Comparison of ENCODE assay signal across 20 cellular contexts in genomic region chr7:90755041-90755440, GRCh38.
DNase-seq lines count a peak whose midpoint lies in the region; ATAC-seq and TF ChIP-seq lines count a peak whose summit lies in the region.
"Had no signal": no experiment of that assay in that cellular context is flagged by ENCODE, and none has a peak within 500 bp of the region (broad histone marks: within the 10 kb centered on the region; RNA-seq: fewer than 3 reads in every experiment).

No MANE protein-coding gene starts in this region.

- no peaks in the 10 kb centered on the region for H3K27me3 ChIP-seq in DOHH2 (ENCODE audit: control insufficient read depth, low read length)
- no peaks in the 10 kb centered on the region for H3K27me3 ChIP-seq in OCI-LY1 (ENCODE audit: insufficient read depth, low read length)

- H4K20me1 ChIP-seq in DOHH2 (ENCODE audit: control insufficient read depth, insufficient read depth, low read depth, low read length) (no peaks in the 10 kb centered on the region), OCI-LY1 (ENCODE audit: insufficient read depth, low read length) (no peaks in the 10 kb centered on the region)

- H3K36me3 Mint-ChIP-seq in activated B cell treated with CpG ODN at 0.5 μM for 24 hours (ENCODE audit: low read depth) = peaks cover 45% of the 10 kb centered on the region
- no peaks in the 10 kb centered on the region for H3K36me3 Mint-ChIP-seq in activated CD4-positive, alpha-beta T cell treated with anti-CD3 and anti-CD28 coated beads, Interleukin-2, amount 10 ng/mL, durations not matched to agents 7 days and 5 days (ENCODE audit: low read depth)
- H3K36me3 Mint-ChIP-seq: CD4-positive, alpha-beta memory T cell had no signal

- no peak overlapping the region for H2AFZ ChIP-seq in OCI-LY1 (ENCODE audit: low read length)
- H2AFZ ChIP-seq: GM23338 had no signal

- H3K4me1 Mint-ChIP-seq in activated B cell treated with CpG ODN at 0.5 μM for 24 hours = peaks cover 84% of the 10 kb centered on the region
- H3K4me1 Mint-ChIP-seq in activated CD4-positive, alpha-beta T cell treated with anti-CD3 and anti-CD28 coated beads, Interleukin-2, amount 10 ng/mL, durations not matched to agents 7 days and 5 days = no peaks in the 10 kb centered on the region
- H3K4me1 Mint-ChIP-seq: CD4-positive, alpha-beta memory T cell had no signal

- H3K4me3 Mint-ChIP-seq in activated B cell treated with CpG ODN at 0.5 μM for 24 hours = no peak overlapping the region
- no peak overlapping the region for H3K4me3 Mint-ChIP-seq in activated CD4-positive, alpha-beta T cell treated with anti-CD3 and anti-CD28 coated beads, Interleukin-2, amount 10 ng/mL, durations not matched to agents 7 days and 5 days
- H3K4me3 Mint-ChIP-seq: CD4-positive, alpha-beta memory T cell; GM23338; H9 had no signal

- TF ChIP-seq CTCF in DOHH2 (IDR thresholded peaks at IDR 0.05; ENCODE audit: low read depth, low read length, poor library complexity, severe bottlenecking) = no peak
- TF ChIP-seq CTCF in OCI-LY1 (IDR thresholded peaks at IDR 0.05; ENCODE audit: low read length) = no peak
- TF ChIP-seq CTCF in activated B cell treated with CpG ODN at 0.5 μM for 24 hours (IDR thresholded peaks at IDR 0.05) = no peak

- H3K4me2 ChIP-seq in DOHH2 (ENCODE audit: low read length) = peak overlapping the region; percentile 71
- H3K4me2 ChIP-seq in OCI-LY1 (ENCODE audit: low read length) = no peak overlapping the region; the same call in 1 of the 2 replicates
- H3K4me2 ChIP-seq: GM23338 had no signal

- H3K79me2 ChIP-seq in DOHH2 (ENCODE audit: control insufficient read depth, low read length) = peaks cover 97% of the 10 kb centered on the region
- peaks cover 21% of the 10 kb centered on the region for H3K79me2 ChIP-seq in OCI-LY1 (ENCODE audit: insufficient read depth, low read length)

- H3F3A ChIP-seq in DOHH2 (ENCODE audit: control insufficient read depth, insufficient read depth) = peaks cover 42% of the 10 kb centered on the region
- H3F3A ChIP-seq in OCI-LY1 (ENCODE audit: insufficient read depth, low read length) = no peaks in the 10 kb centered on the region

- H3K9me3 ChIP-seq in DOHH2 (ENCODE audit: control insufficient read depth, insufficient read depth, low read length) (peaks cover 3% of the 10 kb centered on the region; the same call in 1 of the 2 replicates), OCI-LY1 (ENCODE audit: low read length) (peaks cover 7% of the 10 kb centered on the region; the same call in 1 of the 2 replicates)

- peaks cover 3% of the 10 kb centered on the region for H3K9me3 Mint-ChIP-seq in activated B cell treated with CpG ODN at 0.5 μM for 24 hours
- no peaks in the 10 kb centered on the region for H3K9me3 Mint-ChIP-seq in activated CD4-positive, alpha-beta T cell treated with anti-CD3 and anti-CD28 coated beads, Interleukin-2, amount 10 ng/mL, durations not matched to agents 7 days and 5 days
- H3K9me3 Mint-ChIP-seq: GM23338, H9 had no signal

- CTCF ChIA-PET in activated B cell treated with CpG ODN at 0.5 μM for 24 hours (lab: Charles Lee) = no interaction called here
- CTCF ChIA-PET in activated CD4-positive, alpha-beta T cell treated with anti-CD3 and anti-CD28 coated beads, Interleukin-2, amount 10 ng/mL, durations not matched to agents 7 days and 5 days (lab: Charles Lee) = no interaction called here

- peak overlapping the region; percentile 47 for H3K27ac Mint-ChIP-seq in activated B cell treated with CpG ODN at 0.5 μM for 24 hours
- no peak overlapping the region for H3K27ac Mint-ChIP-seq in activated CD4-positive, alpha-beta T cell treated with anti-CD3 and anti-CD28 coated beads, Interleukin-2, amount 10 ng/mL, durations not matched to agents 7 days and 5 days
- H3K27ac Mint-ChIP-seq: CD4-positive, alpha-beta memory T cell; GM23338; H9 had no signal

- H3K27me3 Mint-ChIP-seq in activated B cell treated with CpG ODN at 0.5 μM for 24 hours = no peaks in the 10 kb centered on the region
- no peaks in the 10 kb centered on the region for H3K27me3 Mint-ChIP-seq in activated CD4-positive, alpha-beta T cell treated with anti-CD3 and anti-CD28 coated beads, Interleukin-2, amount 10 ng/mL, durations not matched to agents 7 days and 5 days
- H3K27me3 Mint-ChIP-seq: CD4-positive, alpha-beta memory T cell had no signal

- H3K36me3 ChIP-seq in DOHH2 (ENCODE audit: control insufficient read depth, low read length) (peaks cover 93% of the 10 kb centered on the region), OCI-LY1 (ENCODE audit: insufficient read depth, low read length) (peaks cover 63% of the 10 kb centered on the region)

- H3K9ac ChIP-seq in OCI-LY1 (ENCODE audit: low read length) = no peak overlapping the region

- H3K9me2 ChIP-seq in DOHH2 (replicated peaks; ENCODE audit: control insufficient read depth, low read length) (no peaks in the 10 kb centered on the region), OCI-LY1 (ENCODE audit: low read depth, low read length) (no peaks in the 10 kb centered on the region)

- intact Hi-C loops in activated B cell treated with CpG ODN at 0.5 μM for 24 hours (cut with micrococcal nuclease) = loop anchor here (1.0 to 5.0 kb wide), 2 partner anchors 9 to 158 kb away; partner anchors contain the start of gene CDK14

- H3K4me3 ChIP-seq in DOHH2 (ENCODE audit: low read length) = peak overlapping the region; percentile 55
- H3K4me3 ChIP-seq in OCI-LY1 (ENCODE audit: low read depth, low read length, poor library complexity, severe bottlenecking) = no peak overlapping the region
- H3K4me3 ChIP-seq: GM23338 had no signal

- POLR2A ChIA-PET in activated B cell treated with CpG ODN at 0.5 μM for 24 hours (lab: Charles Lee) = interaction anchor here (1.7 kb wide), 1 partner anchor 29 kb away, joined by 4 read pairs; no protein-coding TSS in a partner anchor
- POLR2A ChIA-PET in activated CD4-positive, alpha-beta T cell treated with anti-CD3 and anti-CD28 coated beads, Interleukin-2, amount 10 ng/mL, durations not matched to agents 7 days and 5 days (lab: Charles Lee) = no interaction called here

- DNase-seq in NOMO-1 treated with DMSO at 0.1 percent for 48 hours (lab: John Stamatoyannopoulos, UW; ENCODE audit: unreplicated experiment) (peak; percentile 28), NOMO-1 treated with dmso at 0.1 percent for 144 hours (lab: John Stamatoyannopoulos, UW; ENCODE audit: unreplicated experiment) (no peak), activated B cell treated with CpG ODN at 0.5 μM for 24 hours (no peak), foreskin melanocyte (no peak)
- DNase-seq in activated CD4-positive, alpha-beta T cell treated with anti-CD3 and anti-CD28 coated beads, Interleukin-2, amount 10 ng/mL, durations not matched to agents 7 days and 5 days = no peak
- DNase-seq: ACHN; AML-193; C1 segment of cervical spinal cord; Calu3; CD4-positive, alpha-beta memory T cell; COR-L47; DMS53; DMS79 treated with DMSO at 0.1 percent for 48 hours; H9 had no signal

- H3K4me1 ChIP-seq in DOHH2 (ENCODE audit: control insufficient read depth, low read length) = peaks cover 100% of the 10 kb centered on the region
- peaks cover 67% of the 10 kb centered on the region for H3K4me1 ChIP-seq in OCI-LY1 (ENCODE audit: insufficient read depth, low read length, severe bottlenecking)

- no peak for ATAC-seq in activated B cell treated with CpG ODN at 0.5 μM for 24 hours (ENCODE audit: low read depth)
- no peak for ATAC-seq in GM21423 (IDR thresholded peaks at IDR 0.05; ENCODE audit: unreplicated experiment)
- ATAC-seq: GM23338, HCT116 had no signal

- H3K27ac ChIP-seq in DOHH2 (ENCODE audit: low read depth, low read length) = peak overlapping the region; percentile 76
- peak overlapping the region; percentile 87 for H3K27ac ChIP-seq in OCI-LY1 (ENCODE audit: low read depth, low read length, poor library complexity, severe bottlenecking)
- H3K27ac ChIP-seq: 22Rv1 had no signal
